8 cellular contexts compared by ENCODE assay signal in the genomic region with DNA sequence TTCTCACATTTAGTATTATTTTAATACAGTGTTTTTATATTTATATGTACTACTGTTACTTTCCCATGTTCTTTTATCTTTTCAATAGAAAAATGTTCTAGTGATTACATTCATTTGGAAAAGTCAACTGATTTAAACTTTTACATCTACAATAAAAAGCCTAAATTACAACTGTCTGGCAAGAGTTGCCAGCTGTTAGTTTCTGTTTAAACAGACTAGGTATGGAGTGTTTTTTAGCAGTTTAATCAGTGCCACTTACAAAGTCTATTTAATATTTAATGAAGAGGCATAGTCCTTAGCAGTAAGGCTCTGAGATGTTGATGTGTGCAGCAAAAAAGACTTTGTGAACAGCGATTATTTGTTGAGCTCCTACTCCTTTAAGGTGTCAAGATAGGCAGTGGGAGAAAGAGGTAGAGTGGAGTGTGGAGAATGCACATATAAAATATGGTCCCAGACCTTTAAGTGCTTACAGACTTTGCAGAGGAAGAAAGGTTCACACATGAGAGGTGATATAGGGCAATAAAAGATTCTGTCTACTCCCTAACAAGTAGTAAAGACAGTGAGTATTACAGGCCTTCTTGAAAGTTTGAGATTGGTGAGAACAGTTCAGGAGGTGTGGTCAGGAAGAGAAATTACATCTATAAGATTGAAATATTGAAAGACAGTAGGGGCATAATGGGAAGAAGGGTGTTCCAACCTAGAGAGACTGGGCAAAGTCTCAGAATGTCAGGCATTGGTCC.
"Had no signal": no experiment of that assay in that cellular context is flagged by ENCODE, and none has a peak within 500 bp of the region (broad histone marks: within the 10 kb centered on the region; RNA-seq: fewer than 3 reads in every experiment).

No MANE protein-coding gene starts in this region.

- H3K27me3 Mint-ChIP-seq: IgD-negative memory B cell had no signal

- H3K4me3 Mint-ChIP-seq: GM23338, H9, IgD-negative memory B cell had no signal

- DNase-seq: H9, HCEC 1CT, KBM-7 had no signal

- H3K27ac Mint-ChIP-seq: GM23338, H9 had no signal

- FAIRE-seq: H1, H54, HTR-8/SVneo had no signal

- H3K4me2 ChIP-seq: GM23338 had no signal

- H2AFZ ChIP-seq: GM23338 had no signal

- ATAC-seq: GM23338 had no signal

- H3K4me3 ChIP-seq: GM23338 had no signal
